ENCODE assay signal across 8 cellular contexts in genomic region chr14:77098470-77099353, GRCh38. TPM values are rescaled to one million over a fixed set of nuclear protein-coding genes. Genes with fewer than 3 reads are reported as not detected.
DNase-seq lines count a peak whose midpoint lies in the region; TF ChIP-seq lines count a peak whose summit lies in the region.

No MANE protein-coding gene starts in this region.

- 12 to 14% methylated on average over 19 to 27 of the region's 27 CpGs for WGBS in endodermal cell (ENCODE audit: insufficient coverage in 1 of 2, insufficient read length in 1 of 2), 2 experiments
- 7% methylated on average over 21 of the region's 27 CpGs for WGBS in suprapubic skin

- H3K4me3 ChIP-seq in ACC112 (ENCODE audit: low read depth, low read length): peak overlapping the region; percentile 98
- H3K4me3 ChIP-seq in endodermal cell (ENCODE audit: low read length): peak overlapping the region; percentile 77
- H3K4me3 ChIP-seq in suprapubic skin: peak overlapping the region; percentile 97

- peaks cover 21% of the 10 kb centered on the region for H3K4me1 Mint-ChIP-seq in endodermal cell

- H3K27ac ChIP-seq in ACC112 (ENCODE audit: low read depth, low read length) (peak overlapping the region; percentile 63; the same call in 1 of the 2 replicates), VCaP (peak overlapping the region; percentile 97), endodermal cell (ENCODE audit: low read depth, low read length) (peak overlapping the region; percentile 78), suprapubic skin (peak overlapping the region; percentile 99)

- H3K36me3 ChIP-seq in ACC112 (ENCODE audit: insufficient read depth, low read length): no peaks in the 10 kb centered on the region
- H3K36me3 ChIP-seq in endodermal cell (ENCODE audit: control insufficient read depth, insufficient read depth, low read length): no peaks in the 10 kb centered on the region
- no peaks in the 10 kb centered on the region for H3K36me3 ChIP-seq in suprapubic skin

- H3K4me3 Mint-ChIP-seq in endodermal cell: peak overlapping the region; percentile 95

- H3K4me1 ChIP-seq in ACC112 (ENCODE audit: control insufficient read depth, insufficient read depth, low read length, unreplicated experiment) (peaks cover 19% of the 10 kb centered on the region), endodermal cell (ENCODE audit: control insufficient read depth, insufficient read depth, low read length) (peaks cover 8% of the 10 kb centered on the region), suprapubic skin (peaks cover 74% of the 10 kb centered on the region)

- no peak for TF ChIP-seq POLR2A in suprapubic skin (IDR thresholded peaks at IDR 0.05)

- no peaks in the 10 kb centered on the region for H3K9me3 ChIP-seq in endodermal cell (ENCODE audit: control insufficient read depth, low read length)
- no peaks in the 10 kb centered on the region for H3K9me3 ChIP-seq in suprapubic skin

- TF ChIP-seq CTCF in VCaP (conservative IDR thresholded peaks at IDR 0.05): no peak
- TF ChIP-seq CTCF in endodermal cell (conservative IDR thresholded peaks at IDR 0.05): no peak
- TF ChIP-seq CTCF in suprapubic skin (IDR thresholded peaks at IDR 0.05): no peak
- no peak for TF ChIP-seq CTCF in GM20000 (IDR thresholded peaks at IDR 0.05; ENCODE audit: extremely low read depth, missing control alignments)

- H2AFZ ChIP-seq in ACC112 (ENCODE audit: low read length, unreplicated experiment): peak overlapping the region; percentile 98

- H3K27ac Mint-ChIP-seq in endodermal cell: peak overlapping the region; percentile 96

- no peaks in the 10 kb centered on the region for H3K9me3 Mint-ChIP-seq in endodermal cell

- H3K27me3 Mint-ChIP-seq in endodermal cell (ENCODE audit: insufficient read depth): no peaks in the 10 kb centered on the region

- peak overlapping the region; percentile 82 for H3K9ac ChIP-seq in endodermal cell (ENCODE audit: extremely low read depth, low read length, poor library complexity, severe bottlenecking)

- H3K36me3 Mint-ChIP-seq in endodermal cell (ENCODE audit: low read depth): peaks cover under 1% of the 10 kb centered on the region

- peaks cover 2% of the 10 kb centered on the region for H3K79me2 ChIP-seq in ACC112 (ENCODE audit: control insufficient read depth, insufficient read depth, low read length, unreplicated experiment)

- no peak for TF ChIP-seq EP300 in suprapubic skin (IDR thresholded peaks at IDR 0.05)

- H3K27me3 ChIP-seq in ACC112 (ENCODE audit: insufficient read depth, low read length) (no peaks in the 10 kb centered on the region), endodermal cell (ENCODE audit: control insufficient read depth, insufficient read depth, low read length, poor library complexity, severe bottlenecking) (no peaks in the 10 kb centered on the region), suprapubic skin (no peaks in the 10 kb centered on the region)

- DNase-seq in H4 (ENCODE audit: low spot score): peak; percentile 12
- DNase-seq in endodermal cell: no peak
- peak; percentile 81 for DNase-seq in midbrain (lab: John Stamatoyannopoulos, UW)
- DNase-seq in suprapubic skin (ENCODE audit: low spot score in 2 of 2): peak; percentile 87
- DNase-seq in GM20000 (ENCODE audit: low spot score): no peak
- no peak for DNase-seq in NCI-H1436 (lab: John Stamatoyannopoulos, UW)

RNA-seq across cellular contexts. Expression of gene CIPC, which starts 0.7 kb away (rescaled TPM):
- total RNA-seq in H4 (2014; rRNA removed; shearing (Covaris generic)): 13.6 and 22.9 TPM in 2 replicates
- total RNA-seq in endodermal cell: 10 to 100 TPM; 16.2 to 22.5 TPM
- polyA plus RNA-seq in endodermal cell (2013, experiment 1 of 2): 19.9 TPM
- polyA plus RNA-seq in endodermal cell (2013, experiment 2 of 2): 21.3 TPM
- total RNA-seq in suprapubic skin: 10 to 100 TPM; 47.2 to 79.0 (median 53.9) TPM

RNA-seq across cellular contexts. Expression of gene ZDHHC22, which starts 42.9 kb away (rescaled TPM):
- not detected in 2 replicates for total RNA-seq in H4 (2014; rRNA removed; shearing (Covaris generic))
- total RNA-seq in endodermal cell (1 to 10 TPM in 1 of 2 donors, under 1 TPM in 1; 0.38 to 1.7 TPM), suprapubic skin (not detected)
- 9.5 TPM for polyA plus RNA-seq in endodermal cell (2013, experiment 1 of 2)
- 8.9 TPM for polyA plus RNA-seq in endodermal cell (2013, experiment 2 of 2)

Comparison
In these comparisons a context has a peak if more than half of its experiments do, and no peak if none do; other contexts are left out.
1. DNase-seq: peak in H4 (single experiment), midbrain (single experiment) and suprapubic skin (2 of 2); none in endodermal cell (single experiment), GM20000 (single experiment) and NCI-H1436 (single experiment).
2. Peak in every context shown above with its lines, with median percentiles within 50 percentile points of each other: H3K27ac ChIP-seq and H3K4me3 ChIP-seq.